In genomic region chr1:156054500-156055342, GRCh38 we compare ENCODE assay signal across 1 cellular context.
TF ChIP-seq lines count a peak whose summit lies in the region.

Gene LAMTOR2 (plus strand): TSS chr1:156054782. CDS start chr1:156054890, 108 bp downstream.

TF ChIP-seq in K562, 482 proteins besides CTCF, POLR2A, EP300 and RAD21 (continued from another document and continues in another):
- TF ChIP-seq, protein P1, sequence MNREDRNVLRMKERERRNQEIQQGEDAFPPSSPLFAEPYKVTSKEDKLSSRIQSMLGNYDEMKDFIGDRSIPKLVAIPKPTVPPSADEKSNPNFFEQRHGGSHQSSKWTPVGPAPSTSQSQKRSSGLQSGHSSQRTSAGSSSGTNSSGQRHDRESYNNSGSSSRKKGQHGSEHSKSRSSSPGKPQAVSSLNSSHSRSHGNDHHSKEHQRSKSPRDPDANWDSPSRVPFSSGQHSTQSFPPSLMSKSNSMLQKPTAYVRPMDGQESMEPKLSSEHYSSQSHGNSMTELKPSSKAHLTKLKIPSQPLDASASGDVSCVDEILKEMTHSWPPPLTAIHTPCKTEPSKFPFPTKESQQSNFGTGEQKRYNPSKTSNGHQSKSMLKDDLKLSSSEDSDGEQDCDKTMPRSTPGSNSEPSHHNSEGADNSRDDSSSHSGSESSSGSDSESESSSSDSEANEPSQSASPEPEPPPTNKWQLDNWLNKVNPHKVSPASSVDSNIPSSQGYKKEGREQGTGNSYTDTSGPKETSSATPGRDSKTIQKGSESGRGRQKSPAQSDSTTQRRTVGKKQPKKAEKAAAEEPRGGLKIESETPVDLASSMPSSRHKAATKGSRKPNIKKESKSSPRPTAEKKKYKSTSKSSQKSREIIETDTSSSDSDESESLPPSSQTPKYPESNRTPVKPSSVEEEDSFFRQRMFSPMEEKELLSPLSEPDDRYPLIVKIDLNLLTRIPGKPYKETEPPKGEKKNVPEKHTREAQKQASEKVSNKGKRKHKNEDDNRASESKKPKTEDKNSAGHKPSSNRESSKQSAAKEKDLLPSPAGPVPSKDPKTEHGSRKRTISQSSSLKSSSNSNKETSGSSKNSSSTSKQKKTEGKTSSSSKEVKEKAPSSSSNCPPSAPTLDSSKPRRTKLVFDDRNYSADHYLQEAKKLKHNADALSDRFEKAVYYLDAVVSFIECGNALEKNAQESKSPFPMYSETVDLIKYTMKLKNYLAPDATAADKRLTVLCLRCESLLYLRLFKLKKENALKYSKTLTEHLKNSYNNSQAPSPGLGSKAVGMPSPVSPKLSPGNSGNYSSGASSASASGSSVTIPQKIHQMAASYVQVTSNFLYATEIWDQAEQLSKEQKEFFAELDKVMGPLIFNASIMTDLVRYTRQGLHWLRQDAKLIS (CRISPR knock-in tag; IDR thresholded peaks at IDR 0.05) = 0 out of 2 replicates have a peak, but pooled peaks have one; percentile 1
- TF ChIP-seq HOXB6 (CRISPR knock-in tag; IDR thresholded peaks at IDR 0.05; ENCODE audit: borderline replicate concordance) (no peak), SNRNP70 (optimal IDR thresholded peaks at IDR 0.05; ENCODE audit: low read depth, low read length) (no peak), SNAPC5 (CRISPR knock-in tag; IDR thresholded peaks at IDR 0.05) (no peak), SMC3 (conservative IDR thresholded peaks at IDR 0.05; ENCODE audit: insufficient read depth, low read depth, low read length) (no peak), ZNF384 (IDR thresholded peaks at IDR 0.05; ENCODE audit: low read depth, low read length) (no peak), ARID3B (CRISPR knock-in tag; IDR thresholded peaks at IDR 0.05; ENCODE audit: borderline replicate concordance) (no peak), CHD7 (IDR thresholded peaks at IDR 0.05; ENCODE audit: low read depth, low read length) (no peak), CXXC5 (CRISPR knock-in tag; IDR thresholded peaks at IDR 0.05) (peak; percentile 82), KLF6 (CRISPR knock-in tag; IDR thresholded peaks at IDR 0.05; ENCODE audit: borderline replicate concordance) (0 out of 2 replicates have a peak, but pooled peaks have one; percentile 31), SIX5 (IDR thresholded peaks at IDR 0.05; ENCODE audit: borderline replicate concordance in 1 of 2, insufficient read depth in 1 of 2, low read depth in 1 of 2, low read length in 2 of 2) (peak; percentile 98), KDM5B (IDR thresholded peaks at IDR 0.05; ENCODE audit: insufficient replicate concordance, low read depth, low read length) (peak; percentile 14), NEUROD1 (IDR thresholded peaks at IDR 0.05; ENCODE audit: borderline replicate concordance, low read depth, low read length, partially characterized antibody) (peak; percentile 23), SRF (CRISPR knock-in tag; IDR thresholded peaks at IDR 0.05) (peak in 1 of 2 experiments; percentile 64; a peak in 1 of 4 replicates), PML (IDR thresholded peaks at IDR 0.05; ENCODE audit: low read length) (peak; percentile 51; the same call in 1 of the 2 replicates), POLR2H (tag; IDR thresholded peaks at IDR 0.05; ENCODE audit: low read depth) (no peak; the same call in 1 of the 2 replicates), JUND (IDR thresholded peaks at IDR 0.05; ENCODE audit: borderline replicate concordance, low read depth, low read length) (peak; percentile 54), JUND (tag; IDR thresholded peaks at IDR 0.05; ENCODE audit: borderline replicate concordance, low read depth, low read length) (no peak; the same call in 2 of the 3 replicates)
- TF ChIP-seq, protein P2, sequence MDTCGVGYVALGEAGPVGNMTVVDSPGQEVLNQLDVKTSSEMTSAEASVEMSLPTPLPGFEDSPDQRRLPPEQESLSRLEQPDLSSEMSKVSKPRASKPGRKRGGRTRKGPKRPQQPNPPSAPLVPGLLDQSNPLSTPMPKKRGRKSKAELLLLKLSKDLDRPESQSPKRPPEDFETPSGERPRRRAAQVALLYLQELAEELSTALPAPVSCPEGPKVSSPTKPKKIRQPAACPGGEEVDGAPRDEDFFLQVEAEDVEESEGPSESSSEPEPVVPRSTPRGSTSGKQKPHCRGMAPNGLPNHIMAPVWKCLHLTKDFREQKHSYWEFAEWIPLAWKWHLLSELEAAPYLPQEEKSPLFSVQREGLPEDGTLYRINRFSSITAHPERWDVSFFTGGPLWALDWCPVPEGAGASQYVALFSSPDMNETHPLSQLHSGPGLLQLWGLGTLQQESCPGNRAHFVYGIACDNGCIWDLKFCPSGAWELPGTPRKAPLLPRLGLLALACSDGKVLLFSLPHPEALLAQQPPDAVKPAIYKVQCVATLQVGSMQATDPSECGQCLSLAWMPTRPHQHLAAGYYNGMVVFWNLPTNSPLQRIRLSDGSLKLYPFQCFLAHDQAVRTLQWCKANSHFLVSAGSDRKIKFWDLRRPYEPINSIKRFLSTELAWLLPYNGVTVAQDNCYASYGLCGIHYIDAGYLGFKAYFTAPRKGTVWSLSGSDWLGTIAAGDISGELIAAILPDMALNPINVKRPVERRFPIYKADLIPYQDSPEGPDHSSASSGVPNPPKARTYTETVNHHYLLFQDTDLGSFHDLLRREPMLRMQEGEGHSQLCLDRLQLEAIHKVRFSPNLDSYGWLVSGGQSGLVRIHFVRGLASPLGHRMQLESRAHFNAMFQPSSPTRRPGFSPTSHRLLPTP (IDR thresholded peaks at IDR 0.05; ENCODE audit: borderline replicate concordance, extremely low read depth, insufficient read length) = no peak
- TF ChIP-seq, protein P3, sequence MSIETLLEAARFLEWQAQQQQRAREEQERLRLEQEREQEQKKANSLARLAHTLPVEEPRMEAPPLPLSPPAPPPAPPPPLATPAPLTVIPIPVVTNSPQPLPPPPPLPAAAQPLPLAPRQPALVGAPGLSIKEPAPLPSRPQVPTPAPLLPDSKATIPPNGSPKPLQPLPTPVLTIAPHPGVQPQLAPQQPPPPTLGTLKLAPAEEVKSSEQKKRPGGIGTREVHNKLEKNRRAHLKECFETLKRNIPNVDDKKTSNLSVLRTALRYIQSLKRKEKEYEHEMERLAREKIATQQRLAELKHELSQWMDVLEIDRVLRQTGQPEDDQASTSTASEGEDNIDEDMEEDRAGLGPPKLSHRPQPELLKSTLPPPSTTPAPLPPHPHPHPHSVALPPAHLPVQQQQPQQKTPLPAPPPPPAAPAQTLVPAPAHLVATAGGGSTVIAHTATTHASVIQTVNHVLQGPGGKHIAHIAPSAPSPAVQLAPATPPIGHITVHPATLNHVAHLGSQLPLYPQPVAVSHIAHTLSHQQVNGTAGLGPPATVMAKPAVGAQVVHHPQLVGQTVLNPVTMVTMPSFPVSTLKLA (conservative IDR thresholded peaks at IDR 0.05) = peak; percentile 93 to 96
- TF ChIP-seq, protein P4, sequence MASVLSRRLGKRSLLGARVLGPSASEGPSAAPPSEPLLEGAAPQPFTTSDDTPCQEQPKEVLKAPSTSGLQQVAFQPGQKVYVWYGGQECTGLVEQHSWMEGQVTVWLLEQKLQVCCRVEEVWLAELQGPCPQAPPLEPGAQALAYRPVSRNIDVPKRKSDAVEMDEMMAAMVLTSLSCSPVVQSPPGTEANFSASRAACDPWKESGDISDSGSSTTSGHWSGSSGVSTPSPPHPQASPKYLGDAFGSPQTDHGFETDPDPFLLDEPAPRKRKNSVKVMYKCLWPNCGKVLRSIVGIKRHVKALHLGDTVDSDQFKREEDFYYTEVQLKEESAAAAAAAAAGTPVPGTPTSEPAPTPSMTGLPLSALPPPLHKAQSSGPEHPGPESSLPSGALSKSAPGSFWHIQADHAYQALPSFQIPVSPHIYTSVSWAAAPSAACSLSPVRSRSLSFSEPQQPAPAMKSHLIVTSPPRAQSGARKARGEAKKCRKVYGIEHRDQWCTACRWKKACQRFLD (CRISPR knock-in tag; IDR thresholded peaks at IDR 0.05) = peak; percentile 91
